10 cellular contexts compared by ENCODE assay signal in genomic region chr17:1001640-1002411, GRCh38. TPM values are rescaled to one million over a fixed set of nuclear protein-coding genes. Genes with fewer than 3 reads are reported as not detected.
DNase-seq lines count a peak whose midpoint lies in the region; ATAC-seq and TF ChIP-seq lines count a peak whose summit lies in the region.
"Had no signal": no experiment of that assay in that cellular context is flagged by ENCODE, and none has a peak within 500 bp of the region (broad histone marks: within the 10 kb centered on the region; RNA-seq: fewer than 3 reads in every experiment).

No MANE protein-coding gene starts in this region.

- H3K27me3 Mint-ChIP-seq in osteocyte (ENCODE audit: unreplicated experiment): no peaks in the 10 kb centered on the region
- H3K27me3 Mint-ChIP-seq: dendritic cell treated with granulocyte-macrophage colony-stimulating factor and Interleukin-4, amounts not matched to agents 40 ng/mL and 50 ng/mL, for 4 days had no signal

- no peaks in the 10 kb centered on the region for H3K27me3 ChIP-seq in SJSA1 (replicated peaks)

- DNase-seq in Daoy (ENCODE audit: low read depth) (peak; percentile 53), SJSA1 (ENCODE audit: low read depth in 1 of 2, low spot score in 2 of 2) (peak in 1 of 2 experiments; percentile 87), fibroblast of peridontal ligament (ENCODE audit: extremely low read depth) (peak; percentile 62), osteocyte (ENCODE audit: extremely low spot score, unreplicated experiment) (no peak), NOMO-1 (lab: John Stamatoyannopoulos, UW; ENCODE audit: unreplicated experiment in 2 of 2) (no peak)
- DNase-seq: GF-D8 had no signal

- no peak for ATAC-seq in HG02588 (IDR thresholded peaks at IDR 0.05; ENCODE audit: unreplicated experiment)
- no peak for ATAC-seq in HG03342 (IDR thresholded peaks at IDR 0.05; ENCODE audit: unreplicated experiment)
- ATAC-seq in HG03460 (IDR thresholded peaks at IDR 0.05; ENCODE audit: unreplicated experiment): no peak

- H3K4me3 Mint-ChIP-seq in osteocyte (ENCODE audit: unreplicated experiment): peak overlapping the region; percentile 55
- H3K4me3 Mint-ChIP-seq: dendritic cell treated with granulocyte-macrophage colony-stimulating factor and Interleukin-4, amounts not matched to agents 40 ng/mL and 50 ng/mL, for 4 days had no signal

- peaks cover 26% of the 10 kb centered on the region for H3K36me3 Mint-ChIP-seq in osteocyte (ENCODE audit: unreplicated experiment)

- H3K27ac Mint-ChIP-seq in osteocyte (ENCODE audit: unreplicated experiment): peak overlapping the region; percentile 94

- no peaks in the 10 kb centered on the region for H3K9me3 ChIP-seq in SJSA1 (replicated peaks)

- no peak for TF ChIP-seq CTCF in osteocyte (IDR thresholded peaks at IDR 0.05)

- H3K27ac ChIP-seq in SJSA1: peak overlapping the region; percentile 39; the same call in 1 of the 2 replicates

- no peak overlapping the region for H3K4me3 ChIP-seq in SJSA1

- H3K4me1 ChIP-seq in SJSA1 (replicated peaks): peaks cover 40% of the 10 kb centered on the region

- H3K36me3 ChIP-seq in SJSA1: peaks cover 78% of the 10 kb centered on the region

- H3K4me1 Mint-ChIP-seq in osteocyte (ENCODE audit: unreplicated experiment): peaks cover 75% of the 10 kb centered on the region

- H3K9me3 Mint-ChIP-seq in osteocyte (ENCODE audit: unreplicated experiment): no peaks in the 10 kb centered on the region
- H3K9me3 Mint-ChIP-seq: dendritic cell treated with granulocyte-macrophage colony-stimulating factor and Interleukin-4, amounts not matched to agents 40 ng/mL and 50 ng/mL, for 4 days had no signal

RNA-seq across cellular contexts. Expression of gene TIMM22, which starts 4.9 kb away (rescaled TPM):
- total RNA-seq in Daoy (2014; rRNA removed; shearing (Covaris generic)): 36.0 and 37.4 TPM in 2 replicates
- 20.1 and 23.2 TPM in 2 replicates for total RNA-seq in SJSA1 (2014; rRNA removed; shearing (Covaris generic))
- 12.6 and 12.8 TPM in 2 replicates for total RNA-seq in osteocyte

RNA-seq across cellular contexts. Expression of gene NXN, which starts 22.2 kb away (rescaled TPM):
- total RNA-seq in Daoy (2014; rRNA removed; shearing (Covaris generic)): 45.9 and 60.5 TPM in 2 replicates
- total RNA-seq in SJSA1 (2014; rRNA removed; shearing (Covaris generic)): 48.4 and 56.6 TPM in 2 replicates
- 123 and 131 TPM in 2 replicates for total RNA-seq in osteocyte

Comparison
In these comparisons a context has a peak if more than half of its experiments do, and no peak if none do; other contexts are left out.
1. DNase-seq: peak in Daoy (single experiment) and fibroblast of peridontal ligament (single experiment); none in osteocyte (single experiment) and NOMO-1 (0 of 2).